1 cellular context compared by ENCODE assay signal in the genomic region with DNA sequence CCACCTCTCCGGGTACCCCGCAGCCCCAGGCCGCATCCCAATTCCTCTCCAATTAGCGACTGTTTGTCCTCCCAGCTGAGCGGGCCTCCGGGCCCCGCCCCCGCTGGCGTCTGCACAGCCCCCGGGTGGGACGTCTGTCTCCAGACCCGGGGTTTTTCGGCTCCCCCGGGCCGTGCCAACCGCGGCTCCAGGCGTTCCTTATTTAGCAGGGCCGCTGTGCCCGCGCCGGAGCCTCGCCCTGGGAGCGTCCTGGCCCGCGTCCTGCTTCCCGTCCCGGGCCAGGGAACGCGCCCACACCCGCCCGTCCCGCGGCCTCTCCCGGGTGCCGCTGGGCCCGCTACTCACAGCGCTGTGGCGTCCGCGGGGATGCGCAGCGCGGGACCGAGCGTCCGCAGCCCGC.
A peak's percentile ranks its signal among the peaks of the same experiment; 100 is the strongest.
TF ChIP-seq lines count a peak whose summit lies in the region.

No MANE protein-coding gene starts in this region.

TF ChIP-seq in H1, 55 proteins besides CTCF, POLR2A, EP300 and RAD21:
- TF ChIP-seq KDM4A (IDR thresholded peaks at IDR 0.05; ENCODE audit: low read depth, low read length, severe bottlenecking), result peak; percentile 8
